19 cellular contexts compared by ENCODE assay signal in genomic region chr7:91135703-91136102, GRCh38.
DNase-seq lines count a peak whose midpoint lies in the region; ATAC-seq, FAIRE-seq and TF ChIP-seq lines count a peak whose summit lies in the region.
"Had no signal": no experiment of that assay in that cellular context is flagged by ENCODE, and none has a peak within 500 bp of the region (broad histone marks: within the 10 kb centered on the region; RNA-seq: fewer than 3 reads in every experiment).

No MANE protein-coding gene starts in this region.

- H3K4me1 ChIP-seq in breast epithelium (no peaks in the 10 kb centered on the region), tibial artery (no peaks in the 10 kb centered on the region)

- POLR2A ChIA-PET in MCF 10A (lab: Yijun Ruan, JAX), result no interaction called here

- H3K36me3 ChIP-seq in breast epithelium (no peaks in the 10 kb centered on the region), bronchial epithelial cell (ENCODE audit: control insufficient read depth, insufficient read depth, low read length) (no peaks in the 10 kb centered on the region), tibial artery (no peaks in the 10 kb centered on the region)

- CTCF ChIA-PET in MCF 10A (lab: Yijun Ruan, JAX), result interaction anchor here (0.6 to 0.7 kb wide), 2 partner anchors 38 to 114 kb away, joined by 3 to 5 read pairs; no protein-coding TSS in a partner anchor

- DNase-seq in MCF 10A (ENCODE audit: unreplicated experiment), result peak; percentile 47
- DNase-seq in breast epithelium (ENCODE audit: low spot score in 2 of 2), result no peak
- peak; percentile 12 for DNase-seq in bronchial epithelial cell (ENCODE audit: low read depth)
- peak; percentile 21 for DNase-seq in iris pigment epithelial cell (ENCODE audit: low read depth)
- DNase-seq in GM19240 (ENCODE audit: insufficient read length, low spot score), result no peak
- no peak for DNase-seq in tibial artery
- DNase-seq in NCI-H345 treated with DMSO at 0.1 percent for 48 hours (lab: John Stamatoyannopoulos, UW; ENCODE audit: unreplicated experiment), result no peak
- DNase-seq: DMS79 treated with DMSO at 0.1 percent for 48 hours, KG1, MV-4-11, NCI-H187, NCI-H2107, NCI-H510A treated with DMSO at 0.1 percent for 48 hours, NCI-H774, RPMI8226, SHP77 treated with DMSO at 0.1 percent for 48 hours had no signal

- BruUV-seq in MCF 10A (replicated peaks; lab: Mats Ljungman, UMichigan), result no TSS peak

- ATAC-seq in GM19351 (IDR thresholded peaks at IDR 0.05; ENCODE audit: unreplicated experiment), result no peak

- no peak overlapping the region for H3K4me3 ChIP-seq in breast epithelium
- no peak overlapping the region for H3K4me3 ChIP-seq in bronchial epithelial cell (ENCODE audit: low read depth, low read length)
- H3K4me3 ChIP-seq in tibial artery, result no peak overlapping the region

- H3K4me3 Mint-ChIP-seq in MCF 10A (ENCODE audit: unreplicated experiment), result no peak overlapping the region
- H3K4me3 Mint-ChIP-seq: CD14-positive monocyte had no signal

- FAIRE-seq in bronchial epithelial cell (lab: Jason Lieb, UNC), result no peak

- no peak overlapping the region for H3K27ac Mint-ChIP-seq in MCF 10A (ENCODE audit: low read depth, unreplicated experiment)
- H3K27ac Mint-ChIP-seq: CD14-positive monocyte had no signal

- H3K27me3 ChIP-seq in breast epithelium, result no peaks in the 10 kb centered on the region
- no peaks in the 10 kb centered on the region for H3K27me3 ChIP-seq in bronchial epithelial cell (ENCODE audit: control insufficient read depth, insufficient read depth, low read length)
- H3K27me3 ChIP-seq in tibial artery, result no peaks in the 10 kb centered on the region

- no peak for TF ChIP-seq CTCF in MCF 10A (IDR thresholded peaks at IDR 0.05; ENCODE audit: unreplicated experiment)
- no peak for TF ChIP-seq CTCF in breast epithelium (IDR thresholded peaks at IDR 0.05)
- TF ChIP-seq CTCF in bronchial epithelial cell (IDR thresholded peaks at IDR 0.05; ENCODE audit: insufficient read depth, low read length, severe bottlenecking), result no peak
- TF ChIP-seq CTCF in tibial artery (IDR thresholded peaks at IDR 0.05), result no peak

- no peaks in the 10 kb centered on the region for H3K9me3 Mint-ChIP-seq in MCF 10A (ENCODE audit: unreplicated experiment)
- H3K9me3 Mint-ChIP-seq: CD14-positive monocyte had no signal

- H3K9me3 ChIP-seq in breast epithelium (no peaks in the 10 kb centered on the region), tibial artery (no peaks in the 10 kb centered on the region)

- no peaks in the 10 kb centered on the region for H3K27me3 Mint-ChIP-seq in MCF 10A (ENCODE audit: insufficient read depth, unreplicated experiment)

- no peaks in the 10 kb centered on the region for H3K36me3 Mint-ChIP-seq in MCF 10A (ENCODE audit: insufficient read depth, unreplicated experiment)

- no peak for TF ChIP-seq POLR2A in breast epithelium (IDR thresholded peaks at IDR 0.05)

- no peak overlapping the region for H3K27ac ChIP-seq in breast epithelium
- no peak overlapping the region for H3K27ac ChIP-seq in tibial artery
- H3K27ac ChIP-seq: 22Rv1 had no signal

- peaks cover 9% of the 10 kb centered on the region for H3K4me1 Mint-ChIP-seq in MCF 10A (ENCODE audit: insufficient read depth, unreplicated experiment)

- intact Hi-C loops in MCF 10A (cut with micrococcal nuclease) (no loop called here), breast epithelium (cut with DNase I; ENCODE audit: low total_unique reads) (no loop called here), tibial artery (cut with DNase I; ENCODE audit: low total_unique reads) (no loop called here)

Comparison
In these comparisons a context has a peak if more than half of its experiments do, and no peak if none do; other contexts are left out.
1. DNase-seq: peak in MCF 10A (single experiment), bronchial epithelial cell (single experiment) and iris pigment epithelial cell (single experiment); none in breast epithelium (0 of 2), GM19240 (single experiment), tibial artery (0 of 2) and NCI-H345 treated with DMSO at 0.1 percent for 48 hours (single experiment).